1 cellular context compared by ENCODE assay signal in the genomic region with DNA sequence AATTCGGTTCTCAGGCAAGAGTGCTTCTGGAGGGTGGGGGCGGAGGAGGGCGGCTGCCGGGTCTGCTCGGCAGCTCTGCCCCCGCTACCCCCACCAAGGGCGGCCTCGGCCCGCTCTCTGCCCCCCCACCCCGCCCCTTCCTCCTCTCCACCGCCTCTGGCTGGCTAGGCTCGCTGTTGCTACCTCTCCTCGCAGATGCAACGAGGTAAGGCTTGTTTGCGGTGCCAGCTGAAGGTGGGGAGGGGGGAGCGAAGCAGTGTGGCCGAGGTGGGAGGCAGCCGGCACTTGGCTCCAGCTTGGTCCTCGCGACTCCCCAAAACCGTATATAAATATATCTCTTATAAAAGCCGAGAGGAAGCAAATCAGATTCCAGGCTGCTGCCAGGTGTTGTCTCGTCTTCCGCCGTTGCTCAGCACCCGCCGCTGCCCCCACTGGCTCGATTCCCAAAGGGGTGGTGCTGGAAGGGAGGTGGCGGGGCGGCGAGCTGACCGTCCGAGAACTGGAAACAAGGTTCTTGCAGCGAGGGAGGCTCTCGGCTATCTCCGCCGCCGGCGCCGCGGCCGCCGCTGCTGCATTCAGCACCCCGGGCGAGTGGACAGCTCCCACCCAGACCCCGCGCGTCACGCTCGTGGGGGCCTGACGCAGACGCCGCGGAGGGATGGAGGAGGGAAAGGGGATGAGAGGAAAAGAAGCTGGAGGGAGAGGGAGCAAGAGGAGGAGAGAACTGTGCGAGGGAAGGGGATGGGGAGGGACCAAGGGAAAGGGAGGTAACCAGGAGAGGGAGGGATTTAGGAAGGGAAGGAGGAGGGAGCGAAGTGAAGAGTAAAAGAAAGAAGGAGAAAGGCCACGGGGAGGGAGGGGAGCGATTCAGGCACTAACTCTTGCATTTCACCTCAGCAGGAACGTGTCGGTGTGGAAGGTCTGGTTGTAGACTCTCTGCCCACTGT.
TF ChIP-seq lines count a peak whose summit lies in the region.

A gene with protein sequence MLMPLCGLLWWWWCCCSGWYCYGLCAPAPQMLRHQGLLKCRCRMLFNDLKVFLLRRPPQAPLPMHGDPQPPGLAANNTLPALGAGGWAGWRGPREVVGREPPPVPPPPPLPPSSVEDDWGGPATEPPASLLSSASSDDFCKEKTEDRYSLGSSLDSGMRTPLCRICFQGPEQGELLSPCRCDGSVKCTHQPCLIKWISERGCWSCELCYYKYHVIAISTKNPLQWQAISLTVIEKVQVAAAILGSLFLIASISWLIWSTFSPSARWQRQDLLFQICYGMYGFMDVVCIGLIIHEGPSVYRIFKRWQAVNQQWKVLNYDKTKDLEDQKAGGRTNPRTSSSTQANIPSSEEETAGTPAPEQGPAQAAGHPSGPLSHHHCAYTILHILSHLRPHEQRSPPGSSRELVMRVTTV (minus strand): TSS at position 728 of the 947 bp plus-strand sequence. CDS start 2,223 bp downstream, outside the sequence.

TF ChIP-seq in HepG2, 621 proteins besides CTCF, POLR2A, EP300 and RAD21 (continued from another document and continues in another):
- TF ChIP-seq ZNF773 (CRISPR knock-in tag; IDR thresholded peaks at IDR 0.05; ENCODE audit: borderline replicate concordance) (peak; percentile 96; the same call in 1 of the 2 replicates), ZNF12 (CRISPR knock-in tag; IDR thresholded peaks at IDR 0.05) (peak; percentile 85), GATA4 (IDR thresholded peaks at IDR 0.05; ENCODE audit: borderline replicate concordance, low read depth) (no peak), ZNF788 (CRISPR knock-in tag; IDR thresholded peaks at IDR 0.05; ENCODE audit: borderline replicate concordance) (0 out of 2 replicates have a peak, but pooled peaks have one; percentile 54), RFXAP (CRISPR knock-in tag; IDR thresholded peaks at IDR 0.05; ENCODE audit: borderline replicate concordance) (peak; percentile 83), JARID2 (CRISPR knock-in tag; IDR thresholded peaks at IDR 0.05; ENCODE audit: insufficient replicate concordance) (peak; percentile 91), ARID3A (IDR thresholded peaks at IDR 0.05; ENCODE audit: low read depth, low read length) (no peak), ZNF563 (CRISPR knock-in tag; IDR thresholded peaks at IDR 0.05) (peak; percentile 94; the same call in 1 of the 2 replicates), ZNF780A (CRISPR knock-in tag; IDR thresholded peaks at IDR 0.05) (peak; percentile 95), HDAC6 (IDR thresholded peaks at IDR 0.05; ENCODE audit: low read depth, low read length) (no peak), ZBTB43 (CRISPR knock-in tag; conservative IDR thresholded peaks at IDR 0.05) (peak; percentile 81), GATAD2A (CRISPR knock-in tag; IDR thresholded peaks at IDR 0.05) (peak; percentile 70), NPAS2 (CRISPR knock-in tag; IDR thresholded peaks at IDR 0.05; ENCODE audit: borderline replicate concordance) (no peak), SMAD3 (CRISPR knock-in tag; IDR thresholded peaks at IDR 0.05) (peak; percentile 87; the same call in 1 of the 2 replicates), GPN1 (CRISPR knock-in tag; IDR thresholded peaks at IDR 0.05; ENCODE audit: borderline replicate concordance) (peak; percentile 96; the same call in 1 of the 2 replicates), MTF1 (CRISPR knock-in tag; IDR thresholded peaks at IDR 0.05) (peak; percentile 57; the same call in 1 of the 2 replicates), MTA1 (CRISPR knock-in tag; IDR thresholded peaks at IDR 0.05; ENCODE audit: borderline replicate concordance) (peak; percentile 79; the same call in 1 of the 2 replicates), KDM1A (CRISPR knock-in tag; IDR thresholded peaks at IDR 0.05) (no peak), ZNF616 (CRISPR knock-in tag; IDR thresholded peaks at IDR 0.05; ENCODE audit: low read depth) (peak; percentile 88; the same call in 1 of the 2 replicates), SMARCC2 (IDR thresholded peaks at IDR 0.05) (no peak), PRMT3 (CRISPR knock-in tag; IDR thresholded peaks at IDR 0.05; ENCODE audit: borderline replicate concordance, low read depth) (peak; percentile 93), ZNF570 (CRISPR knock-in tag; IDR thresholded peaks at IDR 0.05; ENCODE audit: borderline replicate concordance) (peak; percentile 75; the same call in 1 of the 2 replicates), ZNF34 (CRISPR knock-in tag; IDR thresholded peaks at IDR 0.05; ENCODE audit: borderline replicate concordance) (no peak), MAFG (CRISPR knock-in tag; IDR thresholded peaks at IDR 0.05) (0 out of 2 replicates have a peak, but pooled peaks have one; percentile 54), ZNF441 (CRISPR knock-in tag; IDR thresholded peaks at IDR 0.05; ENCODE audit: borderline replicate concordance) (peak; percentile 91; the same call in 1 of the 2 replicates), ZNF263 (CRISPR knock-in tag; IDR thresholded peaks at IDR 0.05) (peak; percentile 81), AGO1 (IDR thresholded peaks at IDR 0.05; ENCODE audit: low read depth, low read length, poor library complexity, severe bottlenecking) (no peak), EHMT2 (IDR thresholded peaks at IDR 0.05; ENCODE audit: borderline replicate concordance, low read depth, low read length) (peak; percentile 96), HOXA5 (CRISPR knock-in tag; IDR thresholded peaks at IDR 0.05) (peak; percentile 97), SRSF9 (IDR thresholded peaks at IDR 0.05; ENCODE audit: borderline replicate concordance, insufficient read depth, low read depth, low read length, poor library complexity, severe bottlenecking) (no peak), ZNF777 (CRISPR knock-in tag; IDR thresholded peaks at IDR 0.05) (no peak), YEATS2 (CRISPR knock-in tag; IDR thresholded peaks at IDR 0.05; ENCODE audit: borderline replicate concordance) (peak; percentile 57; the same call in 1 of the 2 replicates), ELF3 (CRISPR knock-in tag; IDR thresholded peaks at IDR 0.05) (peak; percentile 72), TEAD2 (CRISPR knock-in tag; IDR thresholded peaks at IDR 0.05) (peak; percentile 91), ZNF615 (CRISPR knock-in tag; IDR thresholded peaks at IDR 0.05; ENCODE audit: borderline replicate concordance) (peak; percentile 77; the same call in 1 of the 2 replicates), ZNF430 (CRISPR knock-in tag; IDR thresholded peaks at IDR 0.05) (peak; percentile 89; the same call in 1 of the 2 replicates), ZNF576 (CRISPR knock-in tag; IDR thresholded peaks at IDR 0.05) (no peak)
- TF ChIP-seq, protein P1, sequence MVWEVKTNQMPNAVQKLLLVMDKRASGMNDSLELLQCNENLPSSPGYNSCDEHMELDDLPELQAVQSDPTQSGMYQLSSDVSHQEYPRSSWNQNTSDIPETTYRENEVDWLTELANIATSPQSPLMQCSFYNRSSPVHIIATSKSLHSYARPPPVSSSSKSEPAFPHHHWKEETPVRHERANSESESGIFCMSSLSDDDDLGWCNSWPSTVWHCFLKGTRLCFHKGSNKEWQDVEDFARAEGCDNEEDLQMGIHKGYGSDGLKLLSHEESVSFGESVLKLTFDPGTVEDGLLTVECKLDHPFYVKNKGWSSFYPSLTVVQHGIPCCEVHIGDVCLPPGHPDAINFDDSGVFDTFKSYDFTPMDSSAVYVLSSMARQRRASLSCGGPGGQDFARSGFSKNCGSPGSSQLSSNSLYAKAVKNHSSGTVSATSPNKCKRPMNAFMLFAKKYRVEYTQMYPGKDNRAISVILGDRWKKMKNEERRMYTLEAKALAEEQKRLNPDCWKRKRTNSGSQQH (CRISPR knock-in tag; IDR thresholded peaks at IDR 0.05; ENCODE audit: low read depth): 0 out of 2 replicates have a peak, but pooled peaks have one; percentile 91
- TF ChIP-seq, protein P2, sequence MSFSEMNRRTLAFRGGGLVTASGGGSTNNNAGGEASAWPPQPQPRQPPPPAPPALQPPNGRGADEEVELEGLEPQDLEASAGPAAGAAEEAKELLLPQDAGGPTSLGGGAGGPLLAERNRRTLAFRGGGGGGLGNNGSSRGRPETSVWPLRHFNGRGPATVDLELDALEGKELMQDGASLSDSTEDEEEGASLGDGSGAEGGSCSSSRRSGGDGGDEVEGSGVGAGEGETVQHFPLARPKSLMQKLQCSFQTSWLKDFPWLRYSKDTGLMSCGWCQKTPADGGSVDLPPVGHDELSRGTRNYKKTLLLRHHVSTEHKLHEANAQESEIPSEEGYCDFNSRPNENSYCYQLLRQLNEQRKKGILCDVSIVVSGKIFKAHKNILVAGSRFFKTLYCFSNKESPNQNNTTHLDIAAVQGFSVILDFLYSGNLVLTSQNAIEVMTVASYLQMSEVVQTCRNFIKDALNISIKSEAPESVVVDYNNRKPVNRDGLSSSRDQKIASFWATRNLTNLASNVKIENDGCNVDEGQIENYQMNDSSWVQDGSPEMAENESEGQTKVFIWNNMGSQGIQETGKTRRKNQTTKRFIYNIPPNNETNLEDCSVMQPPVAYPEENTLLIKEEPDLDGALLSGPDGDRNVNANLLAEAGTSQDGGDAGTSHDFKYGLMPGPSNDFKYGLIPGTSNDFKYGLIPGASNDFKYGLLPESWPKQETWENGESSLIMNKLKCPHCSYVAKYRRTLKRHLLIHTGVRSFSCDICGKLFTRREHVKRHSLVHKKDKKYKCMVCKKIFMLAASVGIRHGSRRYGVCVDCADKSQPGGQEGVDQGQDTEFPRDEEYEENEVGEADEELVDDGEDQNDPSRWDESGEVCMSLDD (CRISPR knock-in tag; IDR thresholded peaks at IDR 0.05; ENCODE audit: borderline replicate concordance): 0 out of 2 replicates have a peak, but pooled peaks have one; percentile 62
- TF ChIP-seq, protein P3, sequence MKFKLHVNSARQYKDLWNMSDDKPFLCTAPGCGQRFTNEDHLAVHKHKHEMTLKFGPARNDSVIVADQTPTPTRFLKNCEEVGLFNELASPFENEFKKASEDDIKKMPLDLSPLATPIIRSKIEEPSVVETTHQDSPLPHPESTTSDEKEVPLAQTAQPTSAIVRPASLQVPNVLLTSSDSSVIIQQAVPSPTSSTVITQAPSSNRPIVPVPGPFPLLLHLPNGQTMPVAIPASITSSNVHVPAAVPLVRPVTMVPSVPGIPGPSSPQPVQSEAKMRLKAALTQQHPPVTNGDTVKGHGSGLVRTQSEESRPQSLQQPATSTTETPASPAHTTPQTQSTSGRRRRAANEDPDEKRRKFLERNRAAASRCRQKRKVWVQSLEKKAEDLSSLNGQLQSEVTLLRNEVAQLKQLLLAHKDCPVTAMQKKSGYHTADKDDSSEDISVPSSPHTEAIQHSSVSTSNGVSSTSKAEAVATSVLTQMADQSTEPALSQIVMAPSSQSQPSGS (CRISPR knock-in tag; IDR thresholded peaks at IDR 0.05): peak; percentile 73
- TF ChIP-seq, protein P4, sequence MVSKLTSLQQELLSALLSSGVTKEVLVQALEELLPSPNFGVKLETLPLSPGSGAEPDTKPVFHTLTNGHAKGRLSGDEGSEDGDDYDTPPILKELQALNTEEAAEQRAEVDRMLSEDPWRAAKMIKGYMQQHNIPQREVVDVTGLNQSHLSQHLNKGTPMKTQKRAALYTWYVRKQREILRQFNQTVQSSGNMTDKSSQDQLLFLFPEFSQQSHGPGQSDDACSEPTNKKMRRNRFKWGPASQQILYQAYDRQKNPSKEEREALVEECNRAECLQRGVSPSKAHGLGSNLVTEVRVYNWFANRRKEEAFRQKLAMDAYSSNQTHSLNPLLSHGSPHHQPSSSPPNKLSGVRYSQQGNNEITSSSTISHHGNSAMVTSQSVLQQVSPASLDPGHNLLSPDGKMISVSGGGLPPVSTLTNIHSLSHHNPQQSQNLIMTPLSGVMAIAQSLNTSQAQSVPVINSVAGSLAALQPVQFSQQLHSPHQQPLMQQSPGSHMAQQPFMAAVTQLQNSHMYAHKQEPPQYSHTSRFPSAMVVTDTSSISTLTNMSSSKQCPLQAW (CRISPR knock-in tag; IDR thresholded peaks at IDR 0.05): peak; percentile 83
- TF ChIP-seq, protein P5, sequence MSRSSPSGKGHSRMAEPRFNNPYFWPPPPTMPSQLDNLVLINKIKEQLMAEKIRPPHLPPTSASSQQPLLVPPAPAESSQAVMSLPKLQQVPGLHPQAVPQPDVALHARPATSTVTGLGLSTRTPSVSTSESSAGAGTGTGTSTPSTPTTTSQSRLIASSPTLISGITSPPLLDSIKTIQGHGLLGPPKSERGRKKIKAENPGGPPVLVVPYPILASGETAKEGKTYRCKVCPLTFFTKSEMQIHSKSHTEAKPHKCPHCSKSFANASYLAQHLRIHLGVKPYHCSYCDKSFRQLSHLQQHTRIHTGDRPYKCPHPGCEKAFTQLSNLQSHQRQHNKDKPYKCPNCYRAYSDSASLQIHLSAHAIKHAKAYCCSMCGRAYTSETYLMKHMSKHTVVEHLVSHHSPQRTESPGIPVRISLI (CRISPR knock-in tag; IDR thresholded peaks at IDR 0.05; ENCODE audit: borderline replicate concordance): no peak
